28 cellular contexts compared by ENCODE assay signal in the genomic region with DNA sequence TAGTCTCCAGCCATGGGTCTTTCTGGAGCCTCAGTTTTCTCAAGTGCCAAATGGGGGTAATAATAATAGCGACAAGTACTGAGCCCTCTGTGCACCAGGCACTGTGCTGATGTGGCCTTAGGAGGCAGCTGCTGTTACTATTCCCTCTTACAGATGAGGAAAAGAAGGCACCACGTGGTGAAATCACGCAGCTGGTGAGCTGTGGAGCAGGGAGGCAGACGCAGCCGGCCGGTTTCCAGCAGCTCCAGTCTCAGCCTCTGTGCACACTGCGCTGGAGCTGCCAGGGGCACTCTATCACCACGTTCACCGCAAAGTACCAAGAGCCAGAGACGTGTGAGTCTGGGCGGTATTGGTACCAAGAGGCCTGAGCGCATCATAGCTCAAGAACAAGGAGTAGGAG. TPM values are rescaled to one million over a fixed set of nuclear protein-coding genes. Genes with fewer than 3 reads are reported as not detected.
DNase-seq lines count a peak whose midpoint lies in the region; TF ChIP-seq lines count a peak whose summit lies in the region.
"Had no signal": no experiment of that assay in that cellular context is flagged by ENCODE, and none has a peak within 500 bp of the region (broad histone marks: within the 10 kb centered on the region; RNA-seq: fewer than 3 reads in every experiment).

No MANE protein-coding gene starts in this region.

- peaks cover 31% of the 10 kb centered on the region for H3K4me1 Mint-ChIP-seq in type B pancreatic cell (ENCODE audit: unreplicated experiment)

- H3K4me1 ChIP-seq in esophagus muscularis mucosa = peaks cover 5 to 24% (median 20%) of the 10 kb centered on the region in 4 donors
- no peaks in the 10 kb centered on the region for H3K4me1 ChIP-seq in Peyer's patch
- H3K4me1 ChIP-seq: prostate gland, right lobe of liver had no signal

- peaks cover 0 to 19% (median 11%) of the 10 kb centered on the region in 4 donors for H3K36me3 ChIP-seq in esophagus muscularis mucosa
- H3K36me3 ChIP-seq in Peyer's patch = no peaks in the 10 kb centered on the region
- H3K36me3 ChIP-seq: prostate gland had no signal

- 55% methylated on average over 5 of the region's 12 CpGs for WGBS in esophagus muscularis mucosa
- WGBS in lower leg skin, 2 donors = 75 to 90% methylated on average over 12 of the region's 12 CpGs

- peak overlapping the region in 3 of 4 donors; percentile 40 to 65 (median 62) for H3K27ac ChIP-seq in esophagus muscularis mucosa (replicated peaks in 1 of 4)
- H3K27ac ChIP-seq in Peyer's patch = peak overlapping the region in 1 of 4 donors; percentile 3
- H3K27ac ChIP-seq: KMS-11, prostate gland, right lobe of liver had no signal

- peaks cover 5% of the 10 kb centered on the region for H3K9me3 Mint-ChIP-seq in type B pancreatic cell
- H3K9me3 Mint-ChIP-seq: activated CD8-positive, alpha-beta T cell treated with anti-CD3 and anti-CD28 coated beads for 36 hours; activated naive CD4-positive, alpha-beta T cell treated with anti-CD3 and anti-CD28 coated beads for 36 hours; activated T-helper 1 cell treated with anti-CD3 and anti-CD28 coated beads, Interleukin-12 subunit alpha, Interleukin-12 subunit beta, Interleukin-2, Interleukin-4 antibody, amounts not matched to agents 30 ng/mL and 10 ng/mL and 1 ng/mL, durations not matched to agents 14 hours and 24 hours and 36 hours; CD8-positive, alpha-beta memory T cell; T-helper 2 cell treated with Interferon-gamma antibody and Interleukin-4, amounts not matched to agents 5 μg/mL and 100 μg/mL, for 36 hours had no signal

- no peaks in the 10 kb centered on the region for H3K27me3 ChIP-seq in esophagus muscularis mucosa
- H3K27me3 ChIP-seq in Peyer's patch = no peaks in the 10 kb centered on the region
- H3K27me3 ChIP-seq: right lobe of liver had no signal

- H3K36me3 Mint-ChIP-seq in type B pancreatic cell = peaks cover 6% of the 10 kb centered on the region

- H3K4me3 ChIP-seq in esophagus muscularis mucosa (no peak overlapping the region), lower leg skin (ENCODE audit: low read depth, poor library complexity, severe bottlenecking) (no peak overlapping the region), Peyer's patch (no peak overlapping the region)
- H3K4me3 ChIP-seq: A549, prostate gland, right lobe of liver had no signal

- peak overlapping the region; percentile 80 for H3K27ac Mint-ChIP-seq in type B pancreatic cell
- H3K27ac Mint-ChIP-seq: activated T-helper 1 cell treated with anti-CD3 and anti-CD28 coated beads, Interleukin-12 subunit alpha, Interleukin-12 subunit beta, Interleukin-2, Interleukin-4 antibody, amounts not matched to agents 30 ng/mL and 10 ng/mL and 1 ng/mL, durations not matched to agents 14 hours and 24 hours and 36 hours had no signal

- no peak overlapping the region for H3K4me3 Mint-ChIP-seq in type B pancreatic cell
- H3K4me3 Mint-ChIP-seq: activated CD8-positive, alpha-beta T cell treated with anti-CD3 and anti-CD28 coated beads for 36 hours; CD8-positive, alpha-beta memory T cell had no signal

- TF ChIP-seq POLR2A in esophagus muscularis mucosa (IDR thresholded peaks at IDR 0.05; ENCODE audit: low read depth) (no peak), lower leg skin (IDR thresholded peaks at IDR 0.05) (no peak), Peyer's patch (IDR thresholded peaks at IDR 0.05) (no peak)

- H3K9me3 ChIP-seq in esophagus muscularis mucosa (no peaks in the 10 kb centered on the region), Peyer's patch (no peaks in the 10 kb centered on the region)
- H3K9me3 ChIP-seq: A549, prostate gland, right lobe of liver had no signal

- TF ChIP-seq EP300 in esophagus muscularis mucosa (IDR thresholded peaks at IDR 0.05) = no peak

- intact Hi-C loops in esophagus muscularis mucosa (cut with DNase I) = no loop called here
- intact Hi-C loops in lower leg skin (cut with DNase I; ENCODE audit: low total_unique reads) = no loop called here

- H3K27me3 Mint-ChIP-seq in type B pancreatic cell = no peaks in the 10 kb centered on the region
- H3K27me3 Mint-ChIP-seq: activated CD8-positive, alpha-beta T cell treated with anti-CD3 and anti-CD28 coated beads for 36 hours had no signal

- DNase-seq in Ammon's horn (ENCODE audit: low spot score) = peak; percentile 49
- DNase-seq in esophagus muscularis mucosa (ENCODE audit: extremely low spot score) = no peak
- peak; percentile 45 for DNase-seq in medulla oblongata (ENCODE audit: extremely low spot score)
- DNase-seq in type B pancreatic cell (ENCODE audit: extremely low spot score, unreplicated experiment) = no peak
- DNase-seq in lower leg skin (ENCODE audit: low spot score in 2 of 2) = no peak
- DNase-seq in NCI-H69 (lab: John Stamatoyannopoulos, UW) = no peak
- DNase-seq in Peyer's patch = no peak
- no peak for DNase-seq in OCI-M1 (lab: John Stamatoyannopoulos, UW)
- DNase-seq: activated CD4-positive, CD25-positive, alpha-beta regulatory T cell treated with anti-CD3 and anti-CD28 coated beads, Interleukin-2, amount 50 U/mL, for 72 hours; activated CD8-positive, alpha-beta memory T cell treated with anti-CD3 and anti-CD28 coated beads, Interleukin-2, amount 50 U/mL, for 48 hours; activated CD8-positive, alpha-beta T cell treated with anti-CD3 and anti-CD28 coated beads for 36 hours; activated naive CD4-positive, alpha-beta T cell treated with anti-CD3 and anti-CD28 coated beads for 36 hours; CD8-positive, alpha-beta memory T cell; central memory CD4-positive, alpha-beta T cell; erythroblast; H7; NCI-H1417 treated with DMSO at 0.1 percent for 48 hours; NCI-H2029 treated with DMSO at 0.1 percent for 48 hours; NCI-H524 treated with DMSO at 0.1 percent for 48 hours; right lobe of liver; SHP77 treated with DMSO at 0.1 percent for 48 hours; stimulated activated CD4-positive, alpha-beta T cell treated with anti-CD3 and anti-CD28 coated beads, Interleukin-4, amount 100 ng/mL, for 1 hour; trophoblast cell had no signal

- no peak for TF ChIP-seq CTCF in esophagus muscularis mucosa (IDR thresholded peaks at IDR 0.05)
- no peak for TF ChIP-seq CTCF in type B pancreatic cell (conservative IDR thresholded peaks at IDR 0.05)
- no peak for TF ChIP-seq CTCF in lower leg skin (IDR thresholded peaks at IDR 0.05)
- no peak for TF ChIP-seq CTCF in Peyer's patch (IDR thresholded peaks at IDR 0.05)

RNA-seq across cellular contexts. Expression of gene PYROXD2, which starts 9.6 kb away (rescaled TPM):
- total RNA-seq in esophagus muscularis mucosa = 10 to 100 TPM in 1 of 4 donors, 1 to 10 TPM in 3; 5.8 to 10.2 (median 6.6) TPM
- 6.1 and 14.9 TPM in 2 replicates for total RNA-seq in type B pancreatic cell (ENCODE audit: low replicate concordance)
- total RNA-seq in lower leg skin = 1 to 10 TPM in 3 of 4 donors, under 1 TPM in 1; 0.97 to 6.7 (median 3.8) TPM
- 10 to 100 TPM in 2 of 4 donors, 1 to 10 TPM in 2; 7.0 to 23.1 (median 11.5) TPM for total RNA-seq in Peyer's patch

RNA-seq across cellular contexts. Expression of gene HPS1, which starts 41.3 kb away (rescaled TPM):
- total RNA-seq in esophagus muscularis mucosa = 10 to 100 TPM; 49.7 to 76.1 (median 63.7) TPM
- 60.5 and 72.4 TPM in 2 replicates for total RNA-seq in type B pancreatic cell (ENCODE audit: low replicate concordance)
- total RNA-seq in lower leg skin = 10 to 100 TPM; 23.3 to 63.9 (median 54.8) TPM
- 100 to 1,000 TPM; 109 to 221 (median 136) TPM for total RNA-seq in Peyer's patch

Comparison
In these comparisons a context has a peak if more than half of its experiments do, and no peak if none do; other contexts are left out.
1. DNase-seq: peak in Ammon's horn (single experiment) and medulla oblongata (single experiment); none in esophagus muscularis mucosa (single experiment), type B pancreatic cell (single experiment), lower leg skin (0 of 2), NCI-H69 (single experiment), Peyer's patch (0 of 3) and OCI-M1 (single experiment).